ENCODE assay signal across 8 cellular contexts in genomic region chr12:47921907-47922306, GRCh38.
"Had no signal": no experiment of that assay in that cellular context is flagged by ENCODE, and none has a peak within 500 bp of the region (broad histone marks: within the 10 kb centered on the region; RNA-seq: fewer than 3 reads in every experiment).

No MANE protein-coding gene starts in this region.

- H3K27ac Mint-ChIP-seq: H9, HFFc6, IgD-negative memory B cell had no signal

- ATAC-seq: HepG2 had no signal

- H3K27ac ChIP-seq: GM23248, HL-60 had no signal

- H3K9me3 Mint-ChIP-seq: H9, HFFc6, IgD-negative memory B cell had no signal

- H3K4me1 Mint-ChIP-seq: H9, IgD-negative memory B cell had no signal

- DNase-seq: GM23248, H9, HCEC 1CT, HFFc6, KG1 had no signal

- H3K9ac ChIP-seq: GM23248 had no signal

- H3K4me3 ChIP-seq: GM23248 had no signal

- H3K4me3 Mint-ChIP-seq: H9, HFFc6, IgD-negative memory B cell had no signal

- H2AFZ ChIP-seq: GM23248 had no signal
